In genomic region chr3:126629999-126630398, GRCh38 we compare ENCODE assay signal across 1 cellular context.
TF ChIP-seq lines count a peak whose summit lies in the region.

No MANE protein-coding gene starts in this region.

TF ChIP-seq in GM23338, 12 proteins besides CTCF, POLR2A, EP300 and RAD21 (continued from another document):
- no peak for TF ChIP-seq REST (IDR thresholded peaks at IDR 0.05; ENCODE audit: unreplicated experiment)
